18 cellular contexts compared by ENCODE assay signal in genomic region chr5:135345945-135346731, GRCh38. TPM values are rescaled to one million over a fixed set of nuclear protein-coding genes. Genes with fewer than 3 reads are reported as not detected.
DNase-seq lines count a peak whose midpoint lies in the region; ATAC-seq, FAIRE-seq and TF ChIP-seq lines count a peak whose summit lies in the region.
"Had no signal": no experiment of that assay in that cellular context is flagged by ENCODE, and none has a peak within 500 bp of the region (broad histone marks: within the 10 kb centered on the region; RNA-seq: fewer than 3 reads in every experiment).

No MANE protein-coding gene starts in this region.

- TF ChIP-seq POLR2A in heart left ventricle (IDR thresholded peaks at IDR 0.05) = no peak

- peak; percentile 54 for ATAC-seq in HG03103 (IDR thresholded peaks at IDR 0.05; ENCODE audit: low read depth, unreplicated experiment)
- no peak for ATAC-seq in heart left ventricle
- ATAC-seq: natural killer cell had no signal

- DNase-seq in NCI-H2196 (lab: John Stamatoyannopoulos, UW; ENCODE audit: unreplicated experiment) (peak; percentile 9), NCI-H2196 treated with DMSO at 0.1 percent for 48 hours (lab: John Stamatoyannopoulos, UW; ENCODE audit: unreplicated experiment) (no peak), renal cortical epithelial cell (ENCODE audit: low read depth) (peak; percentile 24), kidney (no peak), heart left ventricle (no peak), dermis blood vessel endothelial cell (no peak)
- DNase-seq: 8988T; activated naive CD4-positive, alpha-beta T cell treated with anti-CD3 and anti-CD28 coated beads, Interleukin-2, amount 50 U/mL, for 16 hours; EL; H7; natural killer cell; NCI-H2081 treated with DMSO at 0.1 percent for 48 hours; retina had no signal

- TF ChIP-seq CTCF in kidney (IDR thresholded peaks at IDR 0.05; ENCODE audit: borderline replicate concordance, extremely low read depth, insufficient read depth) (no peak), heart left ventricle (IDR thresholded peaks at IDR 0.05) (no peak)

- H3K36me3 ChIP-seq in kidney (ENCODE audit: control insufficient read depth in 1 of 2, insufficient read depth in 2 of 2, low read length in 2 of 2) = peaks cover 29 to 42% of the 10 kb centered on the region in 2 donors
- peaks cover 2 to 99% (median 77%) of the 10 kb centered on the region in 9 donors for H3K36me3 ChIP-seq in heart left ventricle

- peak overlapping the region; percentile 32 for H3K27ac Mint-ChIP-seq in dendritic cell treated with granulocyte-macrophage colony-stimulating factor and Interleukin-4, amounts not matched to agents 40 ng/mL and 50 ng/mL, for 4 days
- H3K27ac Mint-ChIP-seq: natural killer cell had no signal

- no peaks in the 10 kb centered on the region for H3K9me3 ChIP-seq in kidney (ENCODE audit: control insufficient read depth in 1 of 2, low read length in 2 of 2)
- no peaks in the 10 kb centered on the region for H3K9me3 ChIP-seq in heart left ventricle
- H3K9me3 ChIP-seq: thoracic aorta had no signal

- no peak overlapping the region for H3K4me3 Mint-ChIP-seq in dendritic cell treated with granulocyte-macrophage colony-stimulating factor and Interleukin-4, amounts not matched to agents 40 ng/mL and 50 ng/mL, for 4 days
- H3K4me3 Mint-ChIP-seq: CD14-positive monocyte, natural killer cell had no signal

- H3K4me1 Mint-ChIP-seq in dendritic cell treated with granulocyte-macrophage colony-stimulating factor and Interleukin-4, amounts not matched to agents 40 ng/mL and 50 ng/mL, for 4 days (ENCODE audit: low read depth) = peaks cover 24% of the 10 kb centered on the region
- H3K4me1 Mint-ChIP-seq: CD14-positive monocyte, natural killer cell had no signal

- intact Hi-C loops in dendritic cell treated with granulocyte-macrophage colony-stimulating factor and Interleukin-4, amounts not matched to agents 40 ng/mL and 50 ng/mL, for 4 days (cut with micrococcal nuclease) = no loop called here
- intact Hi-C loops in kidney (cut with DNase I) = no loop called here
- intact Hi-C loops in heart left ventricle (cut with DNase I) = loop anchor here in 1 of 10 donors (10.0 kb wide), 1 partner anchor 79 kb away; no protein-coding TSS in a partner anchor

- peaks cover 98% of the 10 kb centered on the region for H3K36me3 Mint-ChIP-seq in dendritic cell treated with granulocyte-macrophage colony-stimulating factor and Interleukin-4, amounts not matched to agents 40 ng/mL and 50 ng/mL, for 4 days (ENCODE audit: low read depth)

- H3K4me1 ChIP-seq in kidney (ENCODE audit: control insufficient read depth in 1 of 2, insufficient read depth in 1 of 2, low read depth in 1 of 2, low read length in 2 of 2) (peaks cover 3 to 7% of the 10 kb centered on the region in 2 donors), heart left ventricle (peaks cover 0 to 15% (median 0%) of the 10 kb centered on the region in 12 donors)

- H3K4me3 ChIP-seq in kidney (ENCODE audit: low read length in 2 of 2) = no peak overlapping the region
- no peak overlapping the region for H3K4me3 ChIP-seq in heart left ventricle
- H3K4me3 ChIP-seq: cardiac muscle cell, thoracic aorta had no signal

- H3K9ac ChIP-seq in kidney (ENCODE audit: low read length in 2 of 2) = no peak overlapping the region

- H3K27me3 Mint-ChIP-seq in dendritic cell treated with granulocyte-macrophage colony-stimulating factor and Interleukin-4, amounts not matched to agents 40 ng/mL and 50 ng/mL, for 4 days = no peaks in the 10 kb centered on the region

- H3K27me3 ChIP-seq in heart left ventricle = no peaks in the 10 kb centered on the region
- H3K27me3 ChIP-seq: cardiac muscle cell had no signal

- H3K9me3 Mint-ChIP-seq in dendritic cell treated with granulocyte-macrophage colony-stimulating factor and Interleukin-4, amounts not matched to agents 40 ng/mL and 50 ng/mL, for 4 days = no peaks in the 10 kb centered on the region
- H3K9me3 Mint-ChIP-seq: CD14-positive monocyte, natural killer cell had no signal

- FAIRE-seq in kidney (lab: Jason Lieb, UNC) = no peak

- H3K27ac ChIP-seq in kidney (ENCODE audit: low read depth in 2 of 2, low read length in 2 of 2) (no peak overlapping the region), heart left ventricle (no peak overlapping the region)
- H3K27ac ChIP-seq: cardiac muscle cell, thoracic aorta had no signal

- WGBS in heart left ventricle, 4 donors = 85 to 90% (median 86%) methylated on average over 6 of the region's 6 CpGs

RNA-seq across cellular contexts. Expression of gene MACROH2A1, which starts 52.9 kb away (rescaled TPM):
- total RNA-seq in renal cortical epithelial cell (282 and 337 TPM in 2 replicates), kidney (144 TPM), heart left ventricle (100 to 1,000 TPM in 5 of 9 donors, 10 to 100 TPM in 4; 86.5 to 170 (median 112) TPM), dermis blood vessel endothelial cell (219 and 227 TPM in 2 replicates)
- polyA plus RNA-seq in kidney (ENCODE audit: insufficient read depth, low read depth, low replicate concordance) (99.4 TPM), heart left ventricle (100 to 1,000 TPM; 111 to 155 TPM)

Comparison
In these comparisons a context has a peak if more than half of its experiments do, and no peak if none do; other contexts are left out.
1. DNase-seq: peak in NCI-H2196 (single experiment) and renal cortical epithelial cell (single experiment); none in NCI-H2196 treated with DMSO at 0.1 percent for 48 hours (single experiment), kidney (single experiment), heart left ventricle (0 of 5) and dermis blood vessel endothelial cell (single experiment).